1 cellular context compared by ENCODE assay signal in genomic region chr13:95117092-95117491, GRCh38.
TF ChIP-seq lines count a peak whose summit lies in the region.

No MANE protein-coding gene starts in this region.

TF ChIP-seq in HepG2, 621 proteins besides CTCF, POLR2A, EP300 and RAD21 (continued from another document):
- TF ChIP-seq HNF1A (IDR thresholded peaks at IDR 0.05; ENCODE audit: low read depth) (no peak), HNF1A (CRISPR knock-in tag; IDR thresholded peaks at IDR 0.05; ENCODE audit: borderline replicate concordance) (no peak), ONECUT2 (CRISPR knock-in tag; IDR thresholded peaks at IDR 0.05) (no peak), POGZ (CRISPR knock-in tag; IDR thresholded peaks at IDR 0.05) (no peak), TRIM24 (CRISPR knock-in tag; IDR thresholded peaks at IDR 0.05) (no peak), ZNF326 (CRISPR knock-in tag; IDR thresholded peaks at IDR 0.05; ENCODE audit: borderline replicate concordance) (no peak), SCMH1 (CRISPR knock-in tag; IDR thresholded peaks at IDR 0.05; ENCODE audit: borderline replicate concordance) (no peak), RBAK (CRISPR knock-in tag; IDR thresholded peaks at IDR 0.05) (no peak), GFI1 (CRISPR knock-in tag; IDR thresholded peaks at IDR 0.05; ENCODE audit: borderline replicate concordance) (no peak), ZNF564 (CRISPR knock-in tag; IDR thresholded peaks at IDR 0.05) (no peak), REXO4 (CRISPR knock-in tag; IDR thresholded peaks at IDR 0.05; ENCODE audit: borderline replicate concordance) (no peak), FOXO1 (CRISPR knock-in tag; IDR thresholded peaks at IDR 0.05) (no peak), ZNF850 (CRISPR knock-in tag; conservative IDR thresholded peaks at IDR 0.05) (no peak), ISL2 (CRISPR knock-in tag; IDR thresholded peaks at IDR 0.05) (no peak), NCOA2 (CRISPR knock-in tag; IDR thresholded peaks at IDR 0.05) (no peak)
- TF ChIP-seq, protein P1, sequence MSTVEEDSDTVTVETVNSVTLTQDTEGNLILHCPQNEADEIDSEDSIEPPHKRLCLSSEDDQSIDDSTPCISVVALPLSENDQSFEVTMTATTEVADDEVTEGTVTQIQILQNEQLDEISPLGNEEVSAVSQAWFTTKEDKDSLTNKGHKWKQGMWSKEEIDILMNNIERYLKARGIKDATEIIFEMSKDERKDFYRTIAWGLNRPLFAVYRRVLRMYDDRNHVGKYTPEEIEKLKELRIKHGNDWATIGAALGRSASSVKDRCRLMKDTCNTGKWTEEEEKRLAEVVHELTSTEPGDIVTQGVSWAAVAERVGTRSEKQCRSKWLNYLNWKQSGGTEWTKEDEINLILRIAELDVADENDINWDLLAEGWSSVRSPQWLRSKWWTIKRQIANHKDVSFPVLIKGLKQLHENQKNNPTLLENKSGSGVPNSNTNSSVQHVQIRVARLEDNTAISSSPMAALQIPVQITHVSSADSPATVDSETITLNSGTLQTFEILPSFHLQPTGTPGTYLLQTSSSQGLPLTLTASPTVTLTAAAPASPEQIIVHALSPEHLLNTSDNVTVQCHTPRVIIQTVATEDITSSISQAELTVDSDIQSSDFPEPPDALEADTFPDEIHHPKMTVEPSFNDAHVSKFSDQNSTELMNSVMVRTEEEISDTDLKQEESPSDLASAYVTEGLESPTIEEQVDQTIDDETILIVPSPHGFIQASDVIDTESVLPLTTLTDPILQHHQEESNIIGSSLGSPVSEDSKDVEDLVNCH (CRISPR knock-in tag; IDR thresholded peaks at IDR 0.05): no peak
